ENCODE assay signal across 11 cellular contexts in genomic region chr14:63288853-63289252, GRCh38.
"Had no signal": no experiment of that assay in that cellular context is flagged by ENCODE, and none has a peak within 500 bp of the region (broad histone marks: within the 10 kb centered on the region; RNA-seq: fewer than 3 reads in every experiment).

No MANE protein-coding gene starts in this region.

- DNase-seq: activated CD4-positive, alpha-beta T cell treated with anti-CD3 and anti-CD28 coated beads, Interleukin-2, amount 10 ng/mL, durations not matched to agents 7 days and 5 days; activated CD4-positive, CD25-positive, alpha-beta regulatory T cell; activated CD8-positive, alpha-beta memory T cell treated with anti-CD3 and anti-CD28 coated beads for 24 hours; body of pancreas; cortex of kidney; effector memory CD8-positive, alpha-beta T cell; nephron progenitor cell; stimulated activated CD4-positive, alpha-beta T cell treated with anti-CD3 and anti-CD28 coated beads, Interleukin-2, amount 100 ng/mL, for 48 hours; stimulated activated naive CD8-positive, alpha-beta T cell treated with anti-CD3 and anti-CD28 coated beads, Interleukin-15, Interleukin-2, amounts not matched to agents 100 U/mL and 50 U/mL, for 24 hours; upper lobe of right lung had no signal

- ATAC-seq: body of pancreas; effector memory CD8-positive, alpha-beta T cell; left lung; stimulated activated naive CD8-positive, alpha-beta T cell treated with anti-CD3 and anti-CD28 coated beads, Interleukin-15, Interleukin-2, amounts not matched to agents 100 U/mL and 50 U/mL, for 24 hours; upper lobe of right lung had no signal
